Comparison of ENCODE assay signal across 30 cellular contexts in genomic region chr13:113021391-113021790, GRCh38. TPM values are rescaled to one million over a fixed set of nuclear protein-coding genes. Genes with fewer than 3 reads are reported as not detected.
"Had no signal": no experiment of that assay in that cellular context is flagged by ENCODE, and none has a peak within 500 bp of the region (broad histone marks: within the 10 kb centered on the region; RNA-seq: fewer than 3 reads in every experiment).

No MANE protein-coding gene starts in this region.

- ATAC-seq: activated CD4-positive, alpha-beta T cell treated with anti-CD3 and anti-CD28 coated beads for 36 hours; activated CD8-positive, alpha-beta memory T cell treated with anti-CD3 and anti-CD28 coated beads, Interleukin-2, amount 10 ng/mL, durations not matched to agents 7 days and 5 days; activated CD8-positive, alpha-beta T cell treated with anti-CD3 and anti-CD28 coated beads, Interleukin-2, amount 10 ng/mL, durations not matched to agents 7 days and 5 days; activated naive CD8-positive, alpha-beta T cell treated with anti-CD3 and anti-CD28 coated beads, Interleukin-2, amount 50 U/mL, for 24 hours; body of pancreas; gastroesophageal sphincter had no signal

- DNase-seq: activated CD4-positive, alpha-beta memory T cell treated with anti-CD3 and anti-CD28 coated beads for 36 hours; activated CD4-positive, alpha-beta T cell treated with anti-CD3 and anti-CD28 coated beads for 36 hours; activated CD4-positive, alpha-beta T cell treated with anti-CD3 and anti-CD28 coated beads, Interleukin-2, amount 10 ng/mL, durations not matched to agents 24 days and 14 days; activated CD4-positive, CD25-positive, alpha-beta regulatory T cell; activated CD4-positive, CD25-positive, alpha-beta regulatory T cell treated with anti-CD3 and anti-CD28 coated beads, Interleukin-2, amount 50 U/mL, for 72 hours; activated CD8-positive, alpha-beta memory T cell treated with anti-CD3 and anti-CD28 coated beads, Interleukin-2, amount 10 ng/mL, durations not matched to agents 7 days and 5 days; activated CD8-positive, alpha-beta memory T cell treated with anti-CD3 and anti-CD28 coated beads, Interleukin-2, amount 50 U/mL, for 4 hours; activated CD8-positive, alpha-beta T cell treated with anti-CD3 and anti-CD28 coated beads, Interleukin-2, amount 10 ng/mL, durations not matched to agents 7 days and 5 days; activated effector memory CD4-positive, alpha-beta T cell treated with anti-CD3 and anti-CD28 coated beads, Interleukin-2, amount 50 U/mL, for 16 hours; activated naive CD4-positive, alpha-beta T cell treated with anti-CD3 and anti-CD28 coated beads for 36 hours; activated naive CD8-positive, alpha-beta T cell treated with anti-CD3 and anti-CD28 coated beads for 36 hours; activated naive CD8-positive, alpha-beta T cell treated with anti-CD3 and anti-CD28 coated beads, Interleukin-2, amount 50 U/mL, for 24 hours; activated T-cell treated with anti-CD3 and anti-CD28 coated beads, Interleukin-2, amount 50 U/mL, for 1 hour; activated T-cell treated with anti-CD3 and anti-CD28 coated beads, Interleukin-2, amount 50 U/mL, for 48 hours; adrenal gland; amygdala; body of pancreas; caudate nucleus; colonic mucosa; effector CD8-positive, alpha-beta T cell; esophagus squamous epithelium; foreskin melanocyte; T-helper 2 cell; WERI-Rb-1 had no signal

- H3K4me1 ChIP-seq: adrenal gland, body of pancreas, colonic mucosa, gastroesophageal sphincter had no signal

- H3K36me3 ChIP-seq: adrenal gland, colonic mucosa, esophagus squamous epithelium, gastroesophageal sphincter had no signal

- FAIRE-seq: endometrium, endothelial cell of umbilical vein, TTC549 had no signal

- H3K9me3 ChIP-seq: adrenal gland, body of pancreas, colonic mucosa, esophagus squamous epithelium had no signal

- H3K4me3 ChIP-seq: adrenal gland, body of pancreas, colonic mucosa, gastroesophageal sphincter had no signal

- H3K27ac ChIP-seq: adrenal gland, body of pancreas, colonic mucosa, epithelial cell of prostate, WERI-Rb-1 had no signal

- H3K27me3 ChIP-seq: adrenal gland, body of pancreas, colonic mucosa had no signal

RNA-seq across cellular contexts. Expression of gene MCF2L, which starts 52.4 kb away (rescaled TPM):
- total RNA-seq: activated T-helper 1 cell treated with anti-CD3 and anti-CD28 coated beads, Interleukin-12 subunit alpha, Interleukin-12 subunit beta, Interleukin-2, Interleukin-4 antibody, amounts not matched to agents 30 ng/mL and 10 ng/mL and 1 ng/mL, durations not matched to agents 14 hours and 24 hours and 36 hours had no signal
